ENCODE assay signal across 21 cellular contexts in the genomic region with DNA sequence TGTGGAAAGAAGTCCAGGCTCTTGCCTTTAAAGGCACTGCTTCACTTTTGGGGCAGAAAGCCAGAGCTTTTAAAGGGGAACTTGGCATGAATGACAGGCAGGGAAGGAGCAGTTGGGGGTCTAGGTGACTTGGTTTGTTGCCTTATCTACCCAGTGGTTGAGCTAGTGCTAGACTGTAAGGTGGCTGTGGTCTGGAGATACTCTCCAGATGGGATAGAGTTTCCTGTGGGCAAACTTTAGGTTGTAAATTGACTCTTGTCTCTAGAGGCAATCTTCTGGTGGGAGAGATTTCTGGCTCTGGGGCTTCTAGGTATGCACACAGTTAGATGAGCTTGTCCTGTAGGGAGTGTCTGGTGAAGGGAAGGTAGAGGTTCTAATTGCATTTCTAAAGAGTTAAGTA. TPM values are rescaled to one million over a fixed set of nuclear protein-coding genes. Genes with fewer than 3 reads are reported as not detected.
"Had no signal": no experiment of that assay in that cellular context is flagged by ENCODE, and none has a peak within 500 bp of the region (broad histone marks: within the 10 kb centered on the region; RNA-seq: fewer than 3 reads in every experiment).

No MANE protein-coding gene starts in this region.

RNA-seq across cellular contexts. Expression of gene GYPB, which starts 43.7 kb away (rescaled TPM):
- total RNA-seq: kidney epithelial cell; left ventricle myocardium inferior; lower leg skin; mesenteric fat pad; mucosa of descending colon; myocyte; naive thymus-derived CD4-positive, alpha-beta T cell; natural killer cell treated with Interleukin-12 subunit alpha and Interleukin-12 subunit beta and Interleukin-15 and Interleukin-18, amount 100 ng/mL, for 72 hours; omental fat pad; ovary; progenitor cell of endocrine pancreas; pulmonary artery endothelial cell; renal cortical epithelial cell; right atrium auricular region; smooth muscle cell; temporal lobe; tibial nerve; ureter had no signal
- polyA plus RNA-seq: immature natural killer cell; lung; naive thymus-derived CD4-positive, alpha-beta T cell; neural cell; ovary had no signal
